ENCODE assay signal across 1 cellular context in genomic region chr12:117876492-117876816, GRCh38.
TF ChIP-seq lines count a peak whose summit lies in the region.

No MANE protein-coding gene starts in this region.

TF ChIP-seq in endothelial cell of umbilical vein, 7 proteins besides CTCF, POLR2A, EP300 and RAD21:
- no peak for TF ChIP-seq JUN (IDR thresholded peaks at IDR 0.05; ENCODE audit: borderline replicate concordance, insufficient read depth, insufficient read length, low read depth)
- no peak for TF ChIP-seq GATA2 (IDR thresholded peaks at IDR 0.05; ENCODE audit: insufficient read depth, insufficient read length, low read depth, low read length)
- no peak for TF ChIP-seq FOS (IDR thresholded peaks at IDR 0.05; ENCODE audit: borderline replicate concordance, insufficient read depth, low read length)
- TF ChIP-seq MYC (IDR thresholded peaks at IDR 0.05; ENCODE audit: low read depth, low read length), result no peak
- TF ChIP-seq POLR2AphosphoS5 (IDR thresholded peaks at IDR 0.05; ENCODE audit: insufficient read depth, low read depth, low read length), result no peak
- no peak for TF ChIP-seq EZH2 (IDR thresholded peaks at IDR 0.05; ENCODE audit: borderline replicate concordance, low read depth, low read length, severe bottlenecking)
- TF ChIP-seq MAX (IDR thresholded peaks at IDR 0.05; ENCODE audit: insufficient read depth, insufficient read length), result no peak
